Comparison of ENCODE assay signal across 18 cellular contexts in genomic region chr19:3857449-3858003, GRCh38. TPM values are rescaled to one million over a fixed set of nuclear protein-coding genes. Genes with fewer than 3 reads are reported as not detected.
DNase-seq lines count a peak whose midpoint lies in the region; ATAC-seq and TF ChIP-seq lines count a peak whose summit lies in the region.
"Had no signal": no experiment of that assay in that cellular context is flagged by ENCODE, and none has a peak within 500 bp of the region (broad histone marks: within the 10 kb centered on the region; RNA-seq: fewer than 3 reads in every experiment).

No MANE protein-coding gene starts in this region.

- no peaks in the 10 kb centered on the region for H3K36me3 Mint-ChIP-seq in activated CD8-positive, alpha-beta T cell treated with anti-CD3 and anti-CD28 coated beads, Interleukin-2, amount 10 ng/mL, durations not matched to agents 7 days and 5 days (ENCODE audit: low read depth)
- H3K36me3 Mint-ChIP-seq: naive thymus-derived CD8-positive, alpha-beta T cell had no signal

- DNase-seq in DMS53 treated with DMSO at 0.1 percent for 48 hours (lab: John Stamatoyannopoulos, UW; ENCODE audit: unreplicated experiment) (peak; percentile 7), GM20000 (ENCODE audit: low spot score) (peak; percentile 84), NCI-H2171 treated with DMSO at 0.1 percent for 48 hours (lab: John Stamatoyannopoulos, UW) (peak; percentile 71)
- DNase-seq in activated CD8-positive, alpha-beta T cell treated with anti-CD3 and anti-CD28 coated beads, Interleukin-2, amount 10 ng/mL, durations not matched to agents 7 days and 5 days = no peak
- DNase-seq: activated CD4-positive, CD25-positive, alpha-beta regulatory T cell; activated T-cell treated with anti-CD3 and anti-CD28 coated beads, Interleukin-2, amount 50 U/mL, for 48 hours; CD4-positive, alpha-beta T cell; gastrocnemius medialis; islet precursor cell; naive thymus-derived CD8-positive, alpha-beta T cell had no signal

- CTCF ChIA-PET in activated CD8-positive, alpha-beta T cell treated with anti-CD3 and anti-CD28 coated beads, Interleukin-2, amount 10 ng/mL, durations not matched to agents 7 days and 5 days (lab: Charles Lee) = no interaction called here

- no peaks in the 10 kb centered on the region for H3K4me1 Mint-ChIP-seq in activated CD8-positive, alpha-beta T cell treated with anti-CD3 and anti-CD28 coated beads, Interleukin-2, amount 10 ng/mL, durations not matched to agents 7 days and 5 days (ENCODE audit: low read depth)
- H3K4me1 Mint-ChIP-seq: GM23338; naive thymus-derived CD8-positive, alpha-beta T cell had no signal

- H3K4me3 Mint-ChIP-seq in activated CD8-positive, alpha-beta T cell treated with anti-CD3 and anti-CD28 coated beads, Interleukin-2, amount 10 ng/mL, durations not matched to agents 7 days and 5 days = no peak overlapping the region
- H3K4me3 Mint-ChIP-seq: CD4-positive, alpha-beta T cell; GM23338; naive thymus-derived CD8-positive, alpha-beta T cell had no signal

- ATAC-seq in esophagus mucosa (peak; percentile 28), GM18861 (IDR thresholded peaks at IDR 0.05; ENCODE audit: unreplicated experiment) (no peak), HG02884 (IDR thresholded peaks at IDR 0.05; ENCODE audit: unreplicated experiment) (no peak)
- ATAC-seq in activated CD8-positive, alpha-beta T cell treated with anti-CD3 and anti-CD28 coated beads, Interleukin-2, amount 10 ng/mL, durations not matched to agents 7 days and 5 days = no peak
- no peak for ATAC-seq in activated CD4-positive, CD25-positive, alpha-beta regulatory T cell treated with anti-CD3 and anti-CD28 coated beads, Interleukin-2, amount 50 U/mL, for 24 hours
- ATAC-seq: gastrocnemius medialis; GM23338; naive thymus-derived CD8-positive, alpha-beta T cell had no signal

- H3K27ac Mint-ChIP-seq in activated CD8-positive, alpha-beta T cell treated with anti-CD3 and anti-CD28 coated beads, Interleukin-2, amount 10 ng/mL, durations not matched to agents 7 days and 5 days = no peak overlapping the region
- H3K27ac Mint-ChIP-seq: CD4-positive, alpha-beta T cell; GM23338 had no signal

- H3K9me3 Mint-ChIP-seq in activated CD8-positive, alpha-beta T cell treated with anti-CD3 and anti-CD28 coated beads, Interleukin-2, amount 10 ng/mL, durations not matched to agents 7 days and 5 days (ENCODE audit: insufficient read depth) = peaks cover under 1% of the 10 kb centered on the region
- H3K9me3 Mint-ChIP-seq: CD4-positive, alpha-beta T cell; naive thymus-derived CD8-positive, alpha-beta T cell had no signal

- no peaks in the 10 kb centered on the region for H3K27me3 Mint-ChIP-seq in activated CD8-positive, alpha-beta T cell treated with anti-CD3 and anti-CD28 coated beads, Interleukin-2, amount 10 ng/mL, durations not matched to agents 7 days and 5 days (ENCODE audit: low read depth)
- H3K27me3 Mint-ChIP-seq: CD4-positive, alpha-beta T cell; naive thymus-derived CD8-positive, alpha-beta T cell had no signal

- POLR2A ChIA-PET in activated CD8-positive, alpha-beta T cell treated with anti-CD3 and anti-CD28 coated beads, Interleukin-2, amount 10 ng/mL, durations not matched to agents 7 days and 5 days (lab: Charles Lee) = no interaction called here

- no peak for TF ChIP-seq CTCF in GM20000 (IDR thresholded peaks at IDR 0.05; ENCODE audit: extremely low read depth, missing control alignments)

RNA-seq across cellular contexts. Expression of gene ZFR2, which starts 11.3 kb away (rescaled TPM):
- not detected for total RNA-seq in esophagus mucosa
- total RNA-seq in activated CD8-positive, alpha-beta T cell treated with anti-CD3 and anti-CD28 coated beads, Interleukin-2, amount 10 ng/mL, durations not matched to agents 7 days and 5 days = under 1 TPM; 0.24 to 0.42 TPM
- total RNA-seq: gastrocnemius medialis, HT1080, NCI-H460, thoracic aorta had no signal

RNA-seq across cellular contexts. Expression of gene ATCAY, which starts 23.0 kb away (rescaled TPM):
- not detected for total RNA-seq in esophagus mucosa
- total RNA-seq in activated CD8-positive, alpha-beta T cell treated with anti-CD3 and anti-CD28 coated beads, Interleukin-2, amount 10 ng/mL, durations not matched to agents 7 days and 5 days = not detected
- total RNA-seq: CD4-positive, alpha-beta T cell; gastrocnemius medialis; HT1080; naive thymus-derived CD8-positive, alpha-beta T cell; NCI-H460; thoracic aorta had no signal
